8 cellular contexts compared by ENCODE assay signal in genomic region chr5:177496111-177497010, GRCh38. TPM values are rescaled to one million over a fixed set of nuclear protein-coding genes. Genes with fewer than 3 reads are reported as not detected.
DNase-seq lines count a peak whose midpoint lies in the region; ATAC-seq and TF ChIP-seq lines count a peak whose summit lies in the region.

No MANE protein-coding gene starts in this region.

- H3K9me3 Mint-ChIP-seq in activated T-cell treated with anti-CD3 and anti-CD28 coated beads, Interleukin-2, amount 50 U/mL, for 24 hours = no peaks in the 10 kb centered on the region
- no peaks in the 10 kb centered on the region for H3K9me3 Mint-ChIP-seq in activated T-helper 2 cell treated with anti-CD3 and anti-CD28 coated beads, Interferon-gamma antibody, Interleukin-2, Interleukin-4, amounts not matched to agents 10 μg/mL and 5 μg/mL and 100 μg/mL, durations not matched to agents 14 hours and 24 hours and 36 hours

- peak; percentile 42 for DNase-seq in activated T-cell treated with anti-CD3 and anti-CD28 coated beads, Interleukin-2, amount 50 U/mL, for 24 hours
- DNase-seq in activated T-cell treated with anti-CD3 and anti-CD28 coated beads, Interleukin-2, amount 50 U/mL, for 1 hour = no peak
- DNase-seq in NCI-H146 (lab: John Stamatoyannopoulos, UW) (peak; percentile 76), cardiac septum (ENCODE audit: low spot score) (peak; percentile 91), prostate gland (ENCODE audit: low spot score) (peak; percentile 54)
- DNase-seq in activated T-helper 2 cell treated with anti-CD3 and anti-CD28 coated beads, Interferon-gamma antibody, Interleukin-2, Interleukin-4, amounts not matched to agents 10 μg/mL and 5 μg/mL and 100 μg/mL, durations not matched to agents 14 hours and 24 hours and 36 hours (ENCODE audit: low spot score) = no peak

- 9% methylated on average over 30 of the region's 31 CpGs for WGBS in prostate gland

- intact Hi-C loops in activated T-helper 2 cell treated with anti-CD3 and anti-CD28 coated beads, Interferon-gamma antibody, Interleukin-2, Interleukin-4, amounts not matched to agents 10 μg/mL and 5 μg/mL and 100 μg/mL, durations not matched to agents 14 hours and 24 hours and 36 hours (cut with micrococcal nuclease) = loop anchor here (1.0 to 5.0 kb wide), 7 partner anchors 20 to 384 kb away; partner anchors contain the start of genes DDX41 and GRK6
- intact Hi-C loops in cardiac septum (cut with DNase I) = loop anchor here (1.0 to 2.0 kb wide), 2 partner anchors 18 to 41 kb away; no protein-coding TSS in a partner anchor
- intact Hi-C loops in prostate gland (cut with DNase I) = no loop called here

- peak overlapping the region; percentile 86 to 92 for H3K27ac ChIP-seq in prostate gland

- peak in 1 of 4 experiments; percentile 36 for TF ChIP-seq CTCF in prostate gland (IDR thresholded peaks at IDR 0.05)

- TF ChIP-seq POLR2A in prostate gland (IDR thresholded peaks at IDR 0.05) = peak; percentile 53

- no peaks in the 10 kb centered on the region for H3K9me3 ChIP-seq in prostate gland

- H3K4me3 Mint-ChIP-seq in activated T-cell treated with anti-CD3 and anti-CD28 coated beads, Interleukin-2, amount 50 U/mL, for 24 hours = peak overlapping the region; percentile 80
- peak overlapping the region; percentile 78 for H3K4me3 Mint-ChIP-seq in activated T-helper 2 cell treated with anti-CD3 and anti-CD28 coated beads, Interferon-gamma antibody, Interleukin-2, Interleukin-4, amounts not matched to agents 10 μg/mL and 5 μg/mL and 100 μg/mL, durations not matched to agents 14 hours and 24 hours and 36 hours (ENCODE audit: low read depth)

- H3K27ac Mint-ChIP-seq in activated T-cell treated with anti-CD3 and anti-CD28 coated beads, Interleukin-2, amount 50 U/mL, for 24 hours = no peak overlapping the region
- H3K27ac Mint-ChIP-seq in activated T-helper 2 cell treated with anti-CD3 and anti-CD28 coated beads, Interferon-gamma antibody, Interleukin-2, Interleukin-4, amounts not matched to agents 10 μg/mL and 5 μg/mL and 100 μg/mL, durations not matched to agents 14 hours and 24 hours and 36 hours = peak overlapping the region; percentile 60

- H3K36me3 Mint-ChIP-seq in activated T-cell treated with anti-CD3 and anti-CD28 coated beads, Interleukin-2, amount 50 U/mL, for 24 hours (ENCODE audit: low read depth) = peaks cover 10% of the 10 kb centered on the region
- peaks cover 15% of the 10 kb centered on the region for H3K36me3 Mint-ChIP-seq in activated T-helper 2 cell treated with anti-CD3 and anti-CD28 coated beads, Interferon-gamma antibody, Interleukin-2, Interleukin-4, amounts not matched to agents 10 μg/mL and 5 μg/mL and 100 μg/mL, durations not matched to agents 14 hours and 24 hours and 36 hours (ENCODE audit: low read depth)

- H3K27me3 ChIP-seq in prostate gland (replicated peaks; ENCODE audit: insufficient read depth) = no peaks in the 10 kb centered on the region

- H3K4me3 ChIP-seq in prostate gland = peak overlapping the region; percentile 57 to 78

- H3K27me3 Mint-ChIP-seq in activated T-cell treated with anti-CD3 and anti-CD28 coated beads, Interleukin-2, amount 50 U/mL, for 24 hours = peaks cover 16% of the 10 kb centered on the region
- H3K27me3 Mint-ChIP-seq in activated T-helper 2 cell treated with anti-CD3 and anti-CD28 coated beads, Interferon-gamma antibody, Interleukin-2, Interleukin-4, amounts not matched to agents 10 μg/mL and 5 μg/mL and 100 μg/mL, durations not matched to agents 14 hours and 24 hours and 36 hours (ENCODE audit: low read depth) = peaks cover 18% of the 10 kb centered on the region

- no peaks in the 10 kb centered on the region for H3K36me3 ChIP-seq in prostate gland

- no peak for ATAC-seq in HG03439 (IDR thresholded peaks at IDR 0.05; ENCODE audit: unreplicated experiment)
- no peak for ATAC-seq in GM21447 (IDR thresholded peaks at IDR 0.05; ENCODE audit: unreplicated experiment)

- peaks cover 4% of the 10 kb centered on the region for H3K4me1 ChIP-seq in prostate gland (replicated peaks)

- peaks cover 51% of the 10 kb centered on the region for H3K4me1 Mint-ChIP-seq in activated T-cell treated with anti-CD3 and anti-CD28 coated beads, Interleukin-2, amount 50 U/mL, for 24 hours (ENCODE audit: low read depth)
- peaks cover 23% of the 10 kb centered on the region for H3K4me1 Mint-ChIP-seq in activated T-helper 2 cell treated with anti-CD3 and anti-CD28 coated beads, Interferon-gamma antibody, Interleukin-2, Interleukin-4, amounts not matched to agents 10 μg/mL and 5 μg/mL and 100 μg/mL, durations not matched to agents 14 hours and 24 hours and 36 hours (ENCODE audit: low read depth)

RNA-seq across cellular contexts. Expression of gene PDLIM7, which starts 1.0 kb away (rescaled TPM):
- total RNA-seq in activated T-helper 2 cell treated with anti-CD3 and anti-CD28 coated beads, Interferon-gamma antibody, Interleukin-2, Interleukin-4, amounts not matched to agents 10 μg/mL and 5 μg/mL and 100 μg/mL, durations not matched to agents 14 hours and 24 hours and 36 hours = 85.4 and 86.9 TPM in 2 replicates
- total RNA-seq in cardiac septum (133 TPM), prostate gland (100 to 1,000 TPM; 155 to 235 TPM)

RNA-seq across cellular contexts. Expression of gene DOK3, which starts 13.3 kb away (rescaled TPM):
- total RNA-seq in activated T-helper 2 cell treated with anti-CD3 and anti-CD28 coated beads, Interferon-gamma antibody, Interleukin-2, Interleukin-4, amounts not matched to agents 10 μg/mL and 5 μg/mL and 100 μg/mL, durations not matched to agents 14 hours and 24 hours and 36 hours = 3.3 and 4.9 TPM in 2 replicates
- 4.7 TPM for total RNA-seq in cardiac septum
- total RNA-seq in prostate gland = 10 to 100 TPM in 1 of 2 donors, 1 to 10 TPM in 1; 5.0 to 10.4 TPM

RNA-seq across cellular contexts. Expression of gene DDX41, which starts 20.4 kb away (rescaled TPM):
- total RNA-seq in activated T-helper 2 cell treated with anti-CD3 and anti-CD28 coated beads, Interferon-gamma antibody, Interleukin-2, Interleukin-4, amounts not matched to agents 10 μg/mL and 5 μg/mL and 100 μg/mL, durations not matched to agents 14 hours and 24 hours and 36 hours = 138 and 144 TPM in 2 replicates
- total RNA-seq in cardiac septum (37.9 TPM), prostate gland (100 to 1,000 TPM; 126 to 139 TPM)

RNA-seq across cellular contexts. Expression of gene DBN1, which starts 22.9 kb away (rescaled TPM):
- total RNA-seq in activated T-helper 2 cell treated with anti-CD3 and anti-CD28 coated beads, Interferon-gamma antibody, Interleukin-2, Interleukin-4, amounts not matched to agents 10 μg/mL and 5 μg/mL and 100 μg/mL, durations not matched to agents 14 hours and 24 hours and 36 hours = 28.7 and 32.9 TPM in 2 replicates
- total RNA-seq in cardiac septum (27.5 TPM), prostate gland (10 to 100 TPM; 33.1 to 65.1 TPM)

RNA-seq across cellular contexts. Expression of gene PRR7, which starts 49.7 kb away (rescaled TPM):
- 12.1 and 13.0 TPM in 2 replicates for total RNA-seq in activated T-helper 2 cell treated with anti-CD3 and anti-CD28 coated beads, Interferon-gamma antibody, Interleukin-2, Interleukin-4, amounts not matched to agents 10 μg/mL and 5 μg/mL and 100 μg/mL, durations not matched to agents 14 hours and 24 hours and 36 hours
- total RNA-seq in cardiac septum (5.1 TPM), prostate gland (10 to 100 TPM in 1 of 2 donors, 1 to 10 TPM in 1; 8.7 to 11.0 TPM)

Comparison
In these comparisons a context has a peak if more than half of its experiments do, and no peak if none do; other contexts are left out.
1. DNase-seq: peak in activated T-cell treated with anti-CD3 and anti-CD28 coated beads, Interleukin-2, amount 50 U/mL, for 24 hours (single experiment), NCI-H146 (single experiment), cardiac septum (single experiment) and prostate gland (single experiment); none in activated T-cell treated with anti-CD3 and anti-CD28 coated beads, Interleukin-2, amount 50 U/mL, for 1 hour (single experiment) and activated T-helper 2 cell treated with anti-CD3 and anti-CD28 coated beads, Interferon-gamma antibody, Interleukin-2, Interleukin-4, amounts not matched to agents 10 μg/mL and 5 μg/mL and 100 μg/mL, durations not matched to agents 14 hours and 24 hours and 36 hours (single experiment).